23 cellular contexts compared by ENCODE assay signal in the genomic region with DNA sequence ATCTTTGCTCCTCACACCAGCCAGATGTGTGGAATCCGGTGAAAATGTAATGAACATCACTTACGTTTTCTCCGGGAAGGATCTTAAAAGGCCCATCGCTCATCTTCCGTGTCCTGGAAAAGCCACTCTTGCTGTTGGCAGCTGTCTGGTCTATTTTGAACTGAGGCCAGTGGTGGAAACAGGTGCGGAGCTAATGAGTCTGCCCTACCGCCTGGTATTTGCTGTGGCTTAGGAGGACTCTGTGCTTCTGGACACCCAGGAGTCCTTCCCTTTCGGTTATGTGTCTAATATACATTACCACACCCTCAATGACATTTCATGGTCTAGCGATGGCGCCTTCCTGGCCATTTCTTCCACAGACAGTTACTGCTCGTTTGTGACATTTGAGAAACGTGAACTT.
"Had no signal": no experiment of that assay in that cellular context is flagged by ENCODE, and none has a peak within 500 bp of the region (broad histone marks: within the 10 kb centered on the region; RNA-seq: fewer than 3 reads in every experiment).

No MANE protein-coding gene starts in this region.

- H3K27ac ChIP-seq: left lung, lower lobe of right lung, pancreas, prostate gland, spleen, suprapubic skin, thoracic aorta, tibial artery, upper lobe of right lung had no signal

- H3K4me3 ChIP-seq: left lung, lower lobe of right lung, pancreas, prostate gland, spleen, suprapubic skin, thoracic aorta, tibial artery, upper lobe of right lung had no signal

- ATAC-seq: left cardiac atrium; left lung; lower lobe of right lung; naive thymus-derived CD8-positive, alpha-beta T cell; pancreas; right cardiac atrium; sciatic nerve; stimulated activated effector memory CD8-positive, alpha-beta T cell treated with anti-CD3 and anti-CD28 coated beads, Interleukin-12 subunit alpha, Interleukin-12 subunit beta, amount 100 ng/mL, for 72 hours; upper lobe of right lung had no signal

- H3K27me3 ChIP-seq: left lung, pancreas, spleen, suprapubic skin, tibial artery, upper lobe of right lung had no signal

- H3K36me3 ChIP-seq: left lung, lower lobe of right lung, pancreas, prostate gland, spleen, suprapubic skin, thoracic aorta, tibial artery, upper lobe of right lung had no signal

- DNase-seq: hippocampal formation; kidney glomerular epithelial cell; left cardiac atrium; left lung; lower lobe of right lung; mammary epithelial cell; mesenchymal stem cell; naive thymus-derived CD8-positive, alpha-beta T cell; nucleus accumbens; pancreas; retina; right cardiac atrium; small intestine; spleen; stimulated activated CD4-positive, alpha-beta T cell treated with anti-CD3 and anti-CD28 coated beads, Interleukin-4, amount 100 ng/mL, for 24 hours; stimulated activated naive CD4-positive, alpha-beta T cell; tibial artery; upper lobe of right lung had no signal

- H3K9me3 ChIP-seq: lower lobe of right lung, pancreas, prostate gland, thoracic aorta, tibial artery, upper lobe of right lung had no signal

- H3K4me1 ChIP-seq: left lung, lower lobe of right lung, pancreas, prostate gland, spleen, suprapubic skin, tibial artery, upper lobe of right lung had no signal
